14 cellular contexts compared by ENCODE assay signal in the genomic region with DNA sequence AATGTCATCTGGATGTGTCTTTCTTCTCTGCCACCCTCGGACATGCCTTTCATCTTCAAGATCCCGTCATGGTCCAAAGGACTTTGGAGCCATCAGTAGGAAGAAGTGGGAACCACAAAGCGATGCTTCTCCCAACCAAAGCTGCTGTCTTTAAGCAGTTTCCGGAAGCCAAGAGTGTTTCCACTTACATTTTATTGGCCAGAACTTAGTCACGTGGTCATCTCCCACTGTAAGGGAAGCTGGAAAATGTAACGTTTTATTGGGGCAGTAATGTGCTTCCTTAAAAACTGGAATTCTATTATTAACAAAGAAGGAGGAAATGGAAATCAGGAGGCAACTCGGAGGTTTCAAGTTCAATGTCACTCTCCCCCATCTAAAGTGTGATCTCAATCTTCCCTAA.
DNase-seq lines count a peak whose midpoint lies in the region; ATAC-seq and TF ChIP-seq lines count a peak whose summit lies in the region.
"Had no signal": no experiment of that assay in that cellular context is flagged by ENCODE, and none has a peak within 500 bp of the region (broad histone marks: within the 10 kb centered on the region; RNA-seq: fewer than 3 reads in every experiment).

No MANE protein-coding gene starts in this region.

- no peak overlapping the region for H3K4me3 ChIP-seq in GM23338
- H3K4me3 ChIP-seq in neural progenitor cell: no peak overlapping the region

- peak; percentile 9 for DNase-seq in EL
- peak; percentile 27 for DNase-seq in GM23338 (ENCODE audit: low spot score)
- no peak for DNase-seq in WTC11 (ENCODE audit: low spot score)
- no peak for DNase-seq in neural progenitor cell (ENCODE audit: low spot score)
- DNase-seq in NCI-H2171 (lab: John Stamatoyannopoulos, UW): no peak
- DNase-seq in mesothelial cell of epicardium (ENCODE audit: low spot score in 2 of 2, unreplicated experiment in 2 of 2): no peak
- DNase-seq: BE2C; CD4-positive, alpha-beta memory T cell; DMS79; GF-D8 had no signal

- H2AFZ ChIP-seq in GM23338 (peak overlapping the region; percentile 90), neural progenitor cell (replicated peaks) (peak overlapping the region; percentile 36)

- H3K9ac ChIP-seq in neural progenitor cell: no peak overlapping the region

- H3K27me3 ChIP-seq in GM23338 (ENCODE audit: insufficient read depth): no peaks in the 10 kb centered on the region
- H3K27me3 ChIP-seq in neural progenitor cell: no peaks in the 10 kb centered on the region
- H3K27me3 ChIP-seq: BE2C had no signal

- no peak overlapping the region for H3K4me3 Mint-ChIP-seq in GM23338
- no peak overlapping the region for H3K4me3 Mint-ChIP-seq in WTC11
- H3K4me3 Mint-ChIP-seq in neural progenitor cell: peak overlapping the region; percentile 2
- no peak overlapping the region for H3K4me3 Mint-ChIP-seq in mesothelial cell of epicardium
- H3K4me3 Mint-ChIP-seq: CD4-positive, alpha-beta memory T cell had no signal

- POLR2A ChIA-PET in WTC11 (lab: Charles Lee): no interaction called here

- TF ChIP-seq CTCF in GM23338 (conservative IDR thresholded peaks at IDR 0.05; ENCODE audit: low read depth in 2 of 2) (0 out of 4 replicates have a peak, but pooled peaks of 1 of the 2 experiments have one; percentile 23), WTC11 (IDR thresholded peaks at IDR 0.05) (no peak), neural progenitor cell (IDR thresholded peaks at IDR 0.05) (no peak), mesothelial cell of epicardium (IDR thresholded peaks at IDR 0.05; ENCODE audit: unreplicated experiment) (no peak)

- H3K36me3 ChIP-seq in GM23338 (ENCODE audit: insufficient read depth) (no peaks in the 10 kb centered on the region), neural progenitor cell (no peaks in the 10 kb centered on the region)
- H3K36me3 ChIP-seq: BE2C had no signal

- H3K4me2 ChIP-seq in GM23338 (no peak overlapping the region), neural progenitor cell (no peak overlapping the region)

- H3K4me1 ChIP-seq in GM23338 (ENCODE audit: insufficient read depth) (peaks cover 19% of the 10 kb centered on the region), neural progenitor cell (peaks cover 15% of the 10 kb centered on the region)
- H3K4me1 ChIP-seq: BE2C had no signal

- H3K27ac ChIP-seq in GM23338 (ENCODE audit: low read depth): no peak overlapping the region
- H3K27ac ChIP-seq in neural progenitor cell: no peak overlapping the region
- H3K27ac ChIP-seq: C4-2B had no signal

- H4K20me1 ChIP-seq in GM23338 (replicated peaks; ENCODE audit: insufficient read depth) (no peaks in the 10 kb centered on the region), neural progenitor cell (ENCODE audit: low read depth) (no peaks in the 10 kb centered on the region)

- H3K9me3 Mint-ChIP-seq in GM23338 (no peaks in the 10 kb centered on the region), WTC11 (no peaks in the 10 kb centered on the region), neural progenitor cell (no peaks in the 10 kb centered on the region), mesothelial cell of epicardium (no peaks in the 10 kb centered on the region)
- H3K9me3 Mint-ChIP-seq: CD4-positive, alpha-beta memory T cell; IgD-negative memory B cell had no signal

- peaks cover 25% of the 10 kb centered on the region for H3K4me1 Mint-ChIP-seq in GM23338
- peaks cover 21% of the 10 kb centered on the region for H3K4me1 Mint-ChIP-seq in WTC11
- peaks cover 25% of the 10 kb centered on the region for H3K4me1 Mint-ChIP-seq in neural progenitor cell
- H3K4me1 Mint-ChIP-seq in mesothelial cell of epicardium: peaks cover 14% of the 10 kb centered on the region
- H3K4me1 Mint-ChIP-seq: CD4-positive, alpha-beta memory T cell; IgD-negative memory B cell had no signal

- H3K36me3 Mint-ChIP-seq in GM23338 (ENCODE audit: low read depth) (no peaks in the 10 kb centered on the region), WTC11 (no peaks in the 10 kb centered on the region), neural progenitor cell (no peaks in the 10 kb centered on the region), mesothelial cell of epicardium (no peaks in the 10 kb centered on the region)
- H3K36me3 Mint-ChIP-seq: CD4-positive, alpha-beta memory T cell; IgD-negative memory B cell had no signal

- CTCF ChIA-PET in WTC11 (lab: Charles Lee): interaction anchor here (1.3 to 2.8 kb wide), 3 partner anchors 9 to 49 kb away, joined by 4 to 11 read pairs (median 7); no protein-coding TSS in a partner anchor

- ATAC-seq in GM23338 (no peak), WTC11 (no peak), HG02885 (IDR thresholded peaks at IDR 0.05; ENCODE audit: poor library complexity, unreplicated experiment) (no peak)
- ATAC-seq: HCT116 had no signal

- no peaks in the 10 kb centered on the region for H3K9me2 ChIP-seq in GM23338 (ENCODE audit: insufficient read depth)

- H3K27me3 Mint-ChIP-seq in GM23338 (ENCODE audit: insufficient read depth, low read depth, poor library complexity) (peaks cover 2% of the 10 kb centered on the region), WTC11 (ENCODE audit: low read depth) (no peaks in the 10 kb centered on the region), neural progenitor cell (ENCODE audit: insufficient read depth, low read depth) (peaks cover 8% of the 10 kb centered on the region), mesothelial cell of epicardium (ENCODE audit: low read depth) (peaks cover 48% of the 10 kb centered on the region)

- H3K27ac Mint-ChIP-seq in GM23338 (no peak overlapping the region), WTC11 (no peak overlapping the region), neural progenitor cell (no peak overlapping the region), mesothelial cell of epicardium (no peak overlapping the region)
- H3K27ac Mint-ChIP-seq: CD4-positive, alpha-beta memory T cell had no signal

- H3F3A ChIP-seq in GM23338 (replicated peaks; ENCODE audit: low read depth) (0 out of 2 replicates have a peak, but pooled peaks cover 3% of the 10 kb centered on the region), neural progenitor cell (ENCODE audit: low read depth) (no peaks in the 10 kb centered on the region)

- H3K79me2 ChIP-seq in GM23338 (replicated peaks; ENCODE audit: insufficient read depth) (no peaks in the 10 kb centered on the region), neural progenitor cell (ENCODE audit: low read depth) (no peaks in the 10 kb centered on the region)

- H3K9me3 ChIP-seq in neural progenitor cell (ENCODE audit: low read depth): no peaks in the 10 kb centered on the region
- H3K9me3 ChIP-seq: BE2C had no signal

TF ChIP-seq in GM23338, 12 proteins besides CTCF, POLR2A, EP300 and RAD21:
- no peak for TF ChIP-seq ZNF114 (CRISPR knock-in tag; IDR thresholded peaks at IDR 0.05)

TF ChIP-seq in WTC11, 78 proteins besides CTCF, POLR2A, EP300 and RAD21:
- TF ChIP-seq, protein P1, sequence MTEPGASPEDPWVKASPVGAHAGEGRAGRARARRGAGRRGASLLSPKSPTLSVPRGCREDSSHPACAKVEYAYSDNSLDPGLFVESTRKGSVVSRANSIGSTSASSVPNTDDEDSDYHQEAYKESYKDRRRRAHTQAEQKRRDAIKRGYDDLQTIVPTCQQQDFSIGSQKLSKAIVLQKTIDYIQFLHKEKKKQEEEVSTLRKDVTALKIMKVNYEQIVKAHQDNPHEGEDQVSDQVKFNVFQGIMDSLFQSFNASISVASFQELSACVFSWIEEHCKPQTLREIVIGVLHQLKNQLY (CRISPR knock-in tag; IDR thresholded peaks at IDR 0.05): no peak
- TF ChIP-seq RELA (CRISPR knock-in tag; IDR thresholded peaks at IDR 0.05; ENCODE audit: borderline replicate concordance) (no peak), NFYB (CRISPR knock-in tag; conservative IDR thresholded peaks at IDR 0.05; ENCODE audit: low read depth) (peak; percentile 59), ZNF416 (CRISPR knock-in tag; IDR thresholded peaks at IDR 0.05) (no peak), GRHL2 (CRISPR knock-in tag; IDR thresholded peaks at IDR 0.05; ENCODE audit: insufficient replicate concordance, severe bottlenecking) (no peak), ZBTB21 (CRISPR knock-in tag; IDR thresholded peaks at IDR 0.05; ENCODE audit: borderline replicate concordance) (no peak), ZNF138 (CRISPR knock-in tag; conservative IDR thresholded peaks at IDR 0.05) (no peak), OVOL2 (CRISPR knock-in tag; IDR thresholded peaks at IDR 0.05; ENCODE audit: borderline replicate concordance) (no peak)
- TF ChIP-seq, protein P2, sequence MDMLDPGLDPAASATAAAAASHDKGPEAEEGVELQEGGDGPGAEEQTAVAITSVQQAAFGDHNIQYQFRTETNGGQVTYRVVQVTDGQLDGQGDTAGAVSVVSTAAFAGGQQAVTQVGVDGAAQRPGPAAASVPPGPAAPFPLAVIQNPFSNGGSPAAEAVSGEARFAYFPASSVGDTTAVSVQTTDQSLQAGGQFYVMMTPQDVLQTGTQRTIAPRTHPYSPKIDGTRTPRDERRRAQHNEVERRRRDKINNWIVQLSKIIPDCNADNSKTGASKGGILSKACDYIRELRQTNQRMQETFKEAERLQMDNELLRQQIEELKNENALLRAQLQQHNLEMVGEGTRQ (CRISPR knock-in tag; IDR thresholded peaks at IDR 0.05): peak; percentile 44; the same call in 1 of the 2 replicates
- TF ChIP-seq, protein P3, sequence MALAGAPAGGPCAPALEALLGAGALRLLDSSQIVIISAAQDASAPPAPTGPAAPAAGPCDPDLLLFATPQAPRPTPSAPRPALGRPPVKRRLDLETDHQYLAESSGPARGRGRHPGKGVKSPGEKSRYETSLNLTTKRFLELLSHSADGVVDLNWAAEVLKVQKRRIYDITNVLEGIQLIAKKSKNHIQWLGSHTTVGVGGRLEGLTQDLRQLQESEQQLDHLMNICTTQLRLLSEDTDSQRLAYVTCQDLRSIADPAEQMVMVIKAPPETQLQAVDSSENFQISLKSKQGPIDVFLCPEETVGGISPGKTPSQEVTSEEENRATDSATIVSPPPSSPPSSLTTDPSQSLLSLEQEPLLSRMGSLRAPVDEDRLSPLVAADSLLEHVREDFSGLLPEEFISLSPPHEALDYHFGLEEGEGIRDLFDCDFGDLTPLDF (CRISPR knock-in tag; IDR thresholded peaks at IDR 0.05): no peak

Comparison
In these comparisons a context has a peak if more than half of its experiments do, and no peak if none do; other contexts are left out.
1. DNase-seq: peak in EL (single experiment) and GM23338 (single experiment); none in WTC11 (single experiment), neural progenitor cell (single experiment), NCI-H2171 (single experiment) and mesothelial cell of epicardium (0 of 2).